In genomic region chr12:57491393-57492280, GRCh38 we compare ENCODE assay signal across 12 cellular contexts. TPM values are rescaled to one million over a fixed set of nuclear protein-coding genes. Genes with fewer than 3 reads are reported as not detected.
DNase-seq lines count a peak whose midpoint lies in the region; ATAC-seq, FAIRE-seq and TF ChIP-seq lines count a peak whose summit lies in the region.
"Had no signal": no experiment of that assay in that cellular context is flagged by ENCODE, and none has a peak within 500 bp of the region (broad histone marks: within the 10 kb centered on the region; RNA-seq: fewer than 3 reads in every experiment).

No MANE protein-coding gene starts in this region.

- H4K20me1 ChIP-seq in MM.1S (ENCODE audit: insufficient read depth, low read length) (no peaks in the 10 kb centered on the region), astrocyte (ENCODE audit: insufficient read depth, low read length) (peaks cover 37% of the 10 kb centered on the region)

- H3K27ac ChIP-seq in MM.1S (ENCODE audit: low read length) (no peak overlapping the region), astrocyte (ENCODE audit: low read depth, low read length) (no peak overlapping the region)

- H3K9me2 ChIP-seq in MM.1S (replicated peaks; ENCODE audit: insufficient read depth, low read length), result no peaks in the 10 kb centered on the region

- H3K36me3 Mint-ChIP-seq in activated T-cell treated with anti-CD3 and anti-CD28 coated beads, Interleukin-2, amount 50 U/mL, for 72 hours (ENCODE audit: insufficient read depth in 2 of 2), result peaks cover 29 to 59% of the 10 kb centered on the region in 2 donors
- H3K36me3 Mint-ChIP-seq in astrocyte (ENCODE audit: low read depth, unreplicated experiment), result peaks cover 25% of the 10 kb centered on the region

- H3K4me3 Mint-ChIP-seq in activated T-cell treated with anti-CD3 and anti-CD28 coated beads, Interleukin-2, amount 50 U/mL, for 72 hours, result peak overlapping the region in 1 of 2 donors; percentile 8
- H3K4me3 Mint-ChIP-seq in astrocyte (ENCODE audit: unreplicated experiment), result peak overlapping the region; percentile 54

- H3K79me2 ChIP-seq in MM.1S (ENCODE audit: low read length), result peaks cover 41% of the 10 kb centered on the region
- H3K79me2 ChIP-seq in astrocyte (ENCODE audit: insufficient read depth, low read length), result peaks cover 38% of the 10 kb centered on the region

- H3K9me3 ChIP-seq in MM.1S (replicated peaks; ENCODE audit: insufficient read depth, low read length) (no peaks in the 10 kb centered on the region), astrocyte (ENCODE audit: insufficient read depth, low read depth, low read length) (no peaks in the 10 kb centered on the region)

- H3K9ac ChIP-seq in MM.1S (ENCODE audit: low read length) (no peak overlapping the region), astrocyte (ENCODE audit: low read length) (no peak overlapping the region)

- no peak overlapping the region for H3K4me3 ChIP-seq in MM.1S (ENCODE audit: low read length)
- no peak overlapping the region for H3K4me3 ChIP-seq in astrocyte (ENCODE audit: insufficient read depth, low read depth, low read length)
- H3K4me3 ChIP-seq in retinal pigment epithelial cell (ENCODE audit: low read length), result no peak overlapping the region

- H3K4me1 Mint-ChIP-seq in activated T-cell treated with anti-CD3 and anti-CD28 coated beads, Interleukin-2, amount 50 U/mL, for 72 hours (ENCODE audit: low read depth), result peaks cover 30% of the 10 kb centered on the region
- peaks cover 14% of the 10 kb centered on the region for H3K4me1 Mint-ChIP-seq in astrocyte (ENCODE audit: low read depth, unreplicated experiment)

- H3K4me2 ChIP-seq in MM.1S (ENCODE audit: low read depth, low read length), result no peak overlapping the region
- H3K4me2 ChIP-seq in astrocyte (ENCODE audit: low read length), result no peak overlapping the region

- H2AFZ ChIP-seq in MM.1S (ENCODE audit: low read length), result no peak overlapping the region
- H2AFZ ChIP-seq in astrocyte (ENCODE audit: low read depth, low read length), result no peak overlapping the region

- peak overlapping the region; percentile 51 for H3K27ac Mint-ChIP-seq in activated T-cell treated with anti-CD3 and anti-CD28 coated beads, Interleukin-2, amount 50 U/mL, for 72 hours
- H3K27ac Mint-ChIP-seq in astrocyte (ENCODE audit: unreplicated experiment), result peak overlapping the region; percentile 8

- H3K4me1 ChIP-seq in MM.1S (ENCODE audit: low read length) (peaks cover 14% of the 10 kb centered on the region), astrocyte (ENCODE audit: insufficient read depth, low read length) (peaks cover 12% of the 10 kb centered on the region)

- FAIRE-seq in astrocyte (lab: Jason Lieb, UNC) (peak; percentile 17), HTR-8/SVneo (lab: Jason Lieb, UNC) (no peak)
- FAIRE-seq: urothelium cell line had no signal

- TF ChIP-seq CTCF in MM.1S (IDR thresholded peaks at IDR 0.05; ENCODE audit: low read length) (peak; percentile 11; the same call in 1 of the 2 replicates), astrocyte (IDR thresholded peaks at IDR 0.05; ENCODE audit: insufficient read depth, low read depth, low read length) (no peak), retinal pigment epithelial cell (conservative IDR thresholded peaks at IDR 0.05; ENCODE audit: low read depth, low read length) (peak; percentile 17)

- 0 out of 2 replicates have a peak, but pooled peaks cover 9% of the 10 kb centered on the region for H3F3A ChIP-seq in MM.1S (ENCODE audit: insufficient read depth, low read length)

- ATAC-seq in activated T-cell treated with anti-CD3 and anti-CD28 coated beads, Interleukin-2, amount 50 U/mL, for 72 hours (replicated peaks in 1 of 2), result no peak
- ATAC-seq in GM18873 (IDR thresholded peaks at IDR 0.05; ENCODE audit: low FRiP score, unreplicated experiment) (no peak), GM21528 (IDR thresholded peaks at IDR 0.05; ENCODE audit: low FRiP score, unreplicated experiment) (no peak)

- no peaks in the 10 kb centered on the region for H3K27me3 ChIP-seq in MM.1S (replicated peaks; ENCODE audit: insufficient read depth, low read length)
- no peaks in the 10 kb centered on the region for H3K27me3 ChIP-seq in astrocyte (ENCODE audit: insufficient read depth, low read length)

- DNase-seq in activated T-cell treated with anti-CD3 and anti-CD28 coated beads, Interleukin-2, amount 50 U/mL, for 72 hours, result no peak
- no peak for DNase-seq in activated T-cell treated with anti-CD3 and anti-CD28 coated beads, Interleukin-2, amount 50 U/mL, for 48 hours
- no peak for DNase-seq in MM.1S
- DNase-seq in astrocyte (ENCODE audit: low read depth), result no peak
- no peak for DNase-seq in retinal pigment epithelial cell (ENCODE audit: low read depth)
- no peak for DNase-seq in HTR-8/SVneo (ENCODE audit: insufficient read length, low spot score)
- DNase-seq: stimulated activated CD4-positive, alpha-beta T cell treated with anti-CD3 and anti-CD28 coated beads, Interleukin-2, amount 100 ng/mL, for 24 hours had no signal

- H3K9me3 Mint-ChIP-seq in activated T-cell treated with anti-CD3 and anti-CD28 coated beads, Interleukin-2, amount 50 U/mL, for 72 hours, result no peaks in the 10 kb centered on the region
- H3K9me3 Mint-ChIP-seq in astrocyte (ENCODE audit: unreplicated experiment), result no peaks in the 10 kb centered on the region

- H3K36me3 ChIP-seq in MM.1S (replicated peaks; ENCODE audit: insufficient read depth, low read length), result peaks cover 16% of the 10 kb centered on the region; the same call in 1 of the 2 replicates
- H3K36me3 ChIP-seq in astrocyte (ENCODE audit: insufficient read depth, low read length), result peaks cover 29% of the 10 kb centered on the region

- H3K27me3 Mint-ChIP-seq in activated T-cell treated with anti-CD3 and anti-CD28 coated beads, Interleukin-2, amount 50 U/mL, for 72 hours (ENCODE audit: low read depth), result no peaks in the 10 kb centered on the region
- H3K27me3 Mint-ChIP-seq in astrocyte (ENCODE audit: low read depth, unreplicated experiment), result no peaks in the 10 kb centered on the region

RNA-seq across cellular contexts. Expression of gene MARS1, which starts 3.8 kb away (rescaled TPM):
- 100 to 1,000 TPM; 575 to 653 TPM for total RNA-seq in activated T-cell treated with anti-CD3 and anti-CD28 coated beads, Interleukin-2, amount 50 U/mL, for 72 hours
- total RNA-seq in astrocyte, result 351 and 384 TPM in 2 replicates

RNA-seq across cellular contexts. Expression of gene ARHGAP9, which starts 12.0 kb away (rescaled TPM):
- 100 to 1,000 TPM; 119 to 153 TPM for total RNA-seq in activated T-cell treated with anti-CD3 and anti-CD28 coated beads, Interleukin-2, amount 50 U/mL, for 72 hours
- total RNA-seq in astrocyte, result 2.5 and 3.1 TPM in 2 replicates
- total RNA-seq: lung microvascular endothelial cell, NCI-H460 had no signal

RNA-seq across cellular contexts. Expression of gene DDIT3, which starts 28.7 kb away (rescaled TPM):
- 10 to 100 TPM; 64.6 to 71.7 TPM for total RNA-seq in activated T-cell treated with anti-CD3 and anti-CD28 coated beads, Interleukin-2, amount 50 U/mL, for 72 hours
- 42.6 and 45.1 TPM in 2 replicates for total RNA-seq in astrocyte

RNA-seq across cellular contexts. Expression of gene MBD6, which starts 31.0 kb away (rescaled TPM):
- total RNA-seq in activated T-cell treated with anti-CD3 and anti-CD28 coated beads, Interleukin-2, amount 50 U/mL, for 72 hours, result 100 to 1,000 TPM; 131 to 148 TPM
- 55.3 and 58.5 TPM in 2 replicates for total RNA-seq in astrocyte

RNA-seq across cellular contexts. Expression of gene GLI1, which starts 32.1 kb away (rescaled TPM):
- total RNA-seq in activated T-cell treated with anti-CD3 and anti-CD28 coated beads, Interleukin-2, amount 50 U/mL, for 72 hours, result 1 to 10 TPM in 1 of 2 donors, under 1 TPM in 1; 0.21 to 1.3 TPM
- 5.8 and 6.8 TPM in 2 replicates for total RNA-seq in astrocyte
- total RNA-seq: lung microvascular endothelial cell had no signal

Comparison
In these comparisons a context has a peak if more than half of its experiments do, and no peak if none do; other contexts are left out.
1. RNA of gene ARHGAP9, which starts 12.0 kb away (total RNA-seq): 119 to 153 TPM in activated T-cell treated with anti-CD3 and anti-CD28 coated beads, Interleukin-2, amount 50 U/mL, for 72 hours; 2.5 to 3.1 TPM in astrocyte; every median in the first group is over 10 times any median in the second.